Comparison of ENCODE assay signal across 8 cellular contexts in the genomic region with DNA sequence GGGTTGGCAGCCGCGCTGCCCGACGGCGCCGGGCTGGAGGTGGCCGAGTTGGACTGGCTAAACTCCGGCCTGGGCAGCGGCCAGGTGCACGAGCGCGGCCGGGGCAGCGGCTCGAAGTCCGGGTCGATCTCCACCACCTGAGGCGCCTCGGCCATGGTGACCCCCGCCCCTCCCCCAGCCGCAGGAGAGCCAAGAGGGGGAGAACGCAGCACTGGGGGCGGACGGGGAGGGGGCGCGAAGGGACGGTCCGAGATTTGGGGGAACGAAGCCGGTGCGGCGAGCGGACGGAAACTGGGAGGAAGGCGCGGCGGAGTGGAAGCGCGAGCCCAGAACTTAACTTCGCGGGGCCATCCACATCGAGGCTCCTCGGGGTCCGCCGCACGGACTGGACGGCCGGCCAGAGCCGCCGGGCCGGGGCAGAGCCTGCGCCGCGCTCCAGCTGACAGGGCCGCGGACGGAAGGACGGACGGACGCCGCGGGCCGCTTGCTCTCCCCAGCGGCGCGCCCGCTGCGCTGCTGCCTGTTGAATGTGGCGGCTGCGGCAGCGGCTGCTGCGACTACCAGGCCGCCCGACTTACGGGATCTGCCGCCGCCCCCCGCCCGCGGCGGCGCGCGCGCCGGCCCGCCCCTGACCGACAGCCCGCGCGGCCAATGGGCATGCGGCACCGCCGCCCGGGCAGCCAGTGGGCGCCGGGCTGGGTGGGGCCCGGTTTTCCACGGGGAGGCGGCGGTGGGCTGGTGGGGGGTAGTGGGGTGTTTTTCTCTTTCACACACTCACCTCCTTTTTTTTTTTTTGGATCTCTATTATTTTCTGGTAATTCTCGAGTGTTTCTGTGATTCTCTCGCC. TPM values are rescaled to one million over a fixed set of nuclear protein-coding genes. Genes with fewer than 3 reads are reported as not detected.
DNase-seq lines count a peak whose midpoint lies in the region; ATAC-seq and TF ChIP-seq lines count a peak whose summit lies in the region.

A gene (minus strand): TSS at position 584 of the 847 bp plus-strand sequence. CDS start 429 bp downstream, at position 155.

- POLR2A ChIA-PET in AG04450 (lab: Yijun Ruan, JAX), result no interaction called here

- H3K27ac ChIP-seq in AG04450 (ENCODE audit: low read depth, low read length) (no peak within 1 kb of the TSS), coronary artery (peak within 1 kb of the TSS; percentile 100)

- H3K4me3 ChIP-seq in AG04450 (ENCODE audit: low read depth, low read length) (peak within 1 kb of the TSS; percentile 64), coronary artery (peak within 1 kb of the TSS; percentile 98)

- TF ChIP-seq CTCF in AG04450 (IDR thresholded peaks at IDR 0.05; ENCODE audit: low read depth, low read length) (no peak), coronary artery (IDR thresholded peaks at IDR 0.05) (no peak)

- H3K9me3 ChIP-seq in AG04450 (ENCODE audit: control insufficient read depth, insufficient read depth, low read length), result peaks cover 7% of the 10 kb centered on the region; the same call in 1 of the 2 replicates

- DNase-seq in AG04450 (ENCODE audit: low read depth, low spot score) (peak; percentile 27), NCI-H345 treated with DMSO at 0.1 percent for 48 hours (lab: John Stamatoyannopoulos, UW; ENCODE audit: unreplicated experiment) (peak; percentile 37), coronary artery (ENCODE audit: low spot score) (peak; percentile 89), left kidney (ENCODE audit: low read depth, low spot score) (peak; percentile 93)
- peak; percentile 88 for DNase-seq in activated CD4-positive, alpha-beta T cell treated with anti-CD3 and anti-CD28 coated beads for 48 hours
- DNase-seq in stimulated activated CD4-positive, alpha-beta T cell treated with anti-CD3 and anti-CD28 coated beads, Interleukin-1b, Interleukin-23, amount 100 ng/mL, for 48 hours, result peak; percentile 86

- peak; percentile 38 for ATAC-seq in GM18861 (IDR thresholded peaks at IDR 0.05; ENCODE audit: unreplicated experiment)
- ATAC-seq in HG03066 (IDR thresholded peaks at IDR 0.05; ENCODE audit: low read depth, unreplicated experiment), result peak; percentile 44

- H3K27me3 ChIP-seq in AG04450 (ENCODE audit: control insufficient read depth, insufficient read depth, low read length), result peaks cover 43% of the 10 kb centered on the region

- CTCF ChIA-PET in AG04450 (lab: Charles Lee), result no interaction called here

RNA-seq across cellular contexts. Expression of the gene that starts here (rescaled TPM):
- polyA plus RNA-seq in AG04450 (2011; rRNA removed), result 0.12 and 0.19 TPM in 2 replicates
- 0.22 and 0.92 TPM in 2 replicates for polyA minus RNA-seq in AG04450 (2011; rRNA and poly(A)+ RNA removed)

Comparison
In these comparisons a context has a peak if more than half of its experiments do, and no peak if none do; other contexts are left out.
1. Peak in DNase-seq and H3K4me3 ChIP-seq in AG04450; RNA of the gene not detected or under 1 TPM.
2. DNase-seq: peak in every context shown above with its lines; median percentile 93 in left kidney; 89 in coronary artery; 88 in activated CD4-positive, alpha-beta T cell treated with anti-CD3 and anti-CD28 coated beads for 48 hours; 86 in stimulated activated CD4-positive, alpha-beta T cell treated with anti-CD3 and anti-CD28 coated beads, Interleukin-1b, Interleukin-23, amount 100 ng/mL, for 48 hours; 37 in NCI-H345 treated with DMSO at 0.1 percent for 48 hours; 27 in AG04450.